8 cellular contexts compared by ENCODE assay signal in genomic region chr6:105601541-105602174, GRCh38.
A peak's percentile ranks its signal among the peaks of the same experiment; 100 is the strongest.
DNase-seq lines count a peak whose midpoint lies in the region; ATAC-seq and TF ChIP-seq lines count a peak whose summit lies in the region.

No MANE protein-coding gene starts in this region.

- in situ Hi-C loops in KBM-7 (cut with MboI; ENCODE audit: low pct_unique_long_range_greater_than_20kb, low sequenced_read_pairs), result no loop called here

- ATAC-seq in GM19035 (IDR thresholded peaks at IDR 0.05; ENCODE audit: unreplicated experiment) (peak; percentile 79), HG03097 (IDR thresholded peaks at IDR 0.05; ENCODE audit: low FRiP score, unreplicated experiment) (peak; percentile 84), omental fat pad (ENCODE audit: low FRiP score) (peak; percentile 80)

- DNase-seq in AG08396 (ENCODE audit: low spot score) (peak; percentile 80), SKM-1 treated with dmso at 0.1 percent for 144 hours (lab: John Stamatoyannopoulos, UW; ENCODE audit: unreplicated experiment) (peak; percentile 70), epithelial cell of prostate (ENCODE audit: low read depth, low spot score) (peak; percentile 100), omental fat pad (ENCODE audit: low spot score) (peak; percentile 43), NCI-H2081 (lab: John Stamatoyannopoulos, UW) (no peak), KBM-7 (no peak)

- H3K27ac ChIP-seq in epithelial cell of prostate, result peak overlapping the region; percentile 100

- TF ChIP-seq CTCF in omental fat pad (IDR thresholded peaks at IDR 0.05), result no peak

Comparison
In these comparisons a context has a peak if more than half of its experiments do, and no peak if none do; other contexts are left out.
1. DNase-seq: peak in AG08396 (single experiment), SKM-1 treated with dmso at 0.1 percent for 144 hours (single experiment), epithelial cell of prostate (single experiment) and omental fat pad (single experiment); none in NCI-H2081 (0 of 2) and KBM-7 (single experiment).
2. Peak in every context shown above with its lines, with median percentiles within 50 percentile points of each other: ATAC-seq.